ENCODE assay signal across 16 cellular contexts in the genomic region with DNA sequence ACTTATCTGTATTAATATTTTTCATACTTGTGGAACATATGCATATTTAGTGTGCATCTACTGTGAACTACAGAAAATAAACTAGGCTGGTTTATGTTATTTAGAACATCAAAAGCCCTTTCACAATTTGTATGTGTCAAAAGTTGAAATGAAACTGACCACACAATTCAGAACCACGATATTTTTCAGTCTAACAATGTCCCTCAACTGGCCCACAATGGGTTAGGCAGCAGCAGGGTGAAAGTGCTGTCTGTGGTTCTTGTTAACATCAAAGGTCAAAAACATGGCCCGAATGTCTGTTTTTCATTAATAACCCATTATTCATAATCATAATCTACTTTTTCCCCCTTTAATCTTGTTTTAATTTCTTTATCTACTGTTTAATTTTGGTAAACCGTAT.
"Had no signal": no experiment of that assay in that cellular context is flagged by ENCODE, and none has a peak within 500 bp of the region (broad histone marks: within the 10 kb centered on the region; RNA-seq: fewer than 3 reads in every experiment).

No MANE protein-coding gene starts in this region.

- ATAC-seq: activated CD8-positive, alpha-beta memory T cell treated with anti-CD3 and anti-CD28 coated beads, Interleukin-2, amount 10 ng/mL, durations not matched to agents 7 days and 5 days; upper lobe of right lung had no signal

- H3K9me3 Mint-ChIP-seq: activated naive CD8-positive, alpha-beta T cell treated with anti-CD3 and anti-CD28 coated beads for 36 hours; activated T-cell treated with anti-CD3 and anti-CD28 coated beads, Interleukin-2, amount 50 U/mL, for 24 hours; endodermal cell; neural crest cell had no signal

- H3K4me3 Mint-ChIP-seq: activated CD8-positive, alpha-beta memory T cell treated with anti-CD3 and anti-CD28 coated beads, Interleukin-2, amount 10 ng/mL, durations not matched to agents 7 days and 5 days; activated naive CD8-positive, alpha-beta T cell treated with anti-CD3 and anti-CD28 coated beads for 36 hours; activated T-cell treated with anti-CD3 and anti-CD28 coated beads, Interleukin-2, amount 50 U/mL, for 24 hours; endodermal cell; neural crest cell had no signal

- DNase-seq: activated CD4-positive, alpha-beta T cell treated with anti-CD3 and anti-CD28 coated beads for 1 hour; activated CD4-positive, alpha-beta T cell treated with anti-CD3 and anti-CD28 coated beads, Interleukin-2, amount 50 U/mL, for 48 hours; activated CD8-positive, alpha-beta memory T cell treated with anti-CD3 and anti-CD28 coated beads, Interleukin-2, amount 10 ng/mL, durations not matched to agents 7 days and 5 days; activated gamma-delta T cell; activated naive CD8-positive, alpha-beta T cell treated with anti-CD3 and anti-CD28 coated beads for 36 hours; activated T-cell treated with anti-CD3 and anti-CD28 coated beads, Interleukin-2, amount 50 U/mL, for 24 hours; aorta; dermis blood vessel endothelial cell; endodermal cell; erythroblast; hippocampal formation; mesendoderm; sigmoid colon; stimulated activated naive CD4-positive, alpha-beta T cell treated with Interleukin-2 at 50 U/mL for 16 hours; upper lobe of right lung had no signal

- H3K27ac Mint-ChIP-seq: activated CD8-positive, alpha-beta memory T cell treated with anti-CD3 and anti-CD28 coated beads, Interleukin-2, amount 10 ng/mL, durations not matched to agents 7 days and 5 days; activated naive CD8-positive, alpha-beta T cell treated with anti-CD3 and anti-CD28 coated beads for 36 hours; activated T-cell treated with anti-CD3 and anti-CD28 coated beads, Interleukin-2, amount 50 U/mL, for 24 hours; endodermal cell had no signal

- H3K4me1 Mint-ChIP-seq: activated CD8-positive, alpha-beta memory T cell treated with anti-CD3 and anti-CD28 coated beads, Interleukin-2, amount 10 ng/mL, durations not matched to agents 7 days and 5 days; neural crest cell had no signal

- H3K36me3 Mint-ChIP-seq: activated CD8-positive, alpha-beta memory T cell treated with anti-CD3 and anti-CD28 coated beads, Interleukin-2, amount 10 ng/mL, durations not matched to agents 7 days and 5 days; activated naive CD8-positive, alpha-beta T cell treated with anti-CD3 and anti-CD28 coated beads for 36 hours had no signal
